ENCODE assay signal across 1 cellular context in the genomic region with DNA sequence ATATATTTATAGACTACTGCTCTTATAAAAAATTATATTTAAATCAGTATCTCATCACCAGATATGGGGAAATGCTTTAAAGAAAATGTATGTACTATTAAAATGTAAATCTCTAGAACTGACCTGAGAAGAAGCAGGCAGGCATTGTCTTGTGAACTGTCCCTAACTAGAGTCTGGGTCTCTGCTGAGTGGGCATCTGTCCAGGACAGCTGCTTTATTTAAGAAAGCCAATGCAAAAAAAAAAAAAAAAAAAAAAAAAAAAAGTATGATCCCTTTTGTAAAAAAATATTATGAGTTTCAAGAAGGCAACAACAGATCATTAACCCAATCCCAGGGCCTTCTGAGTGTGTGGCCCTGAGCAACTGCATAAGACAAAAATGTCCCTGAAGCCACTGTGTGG.
TF ChIP-seq lines count a peak whose summit lies in the region.

No MANE protein-coding gene starts in this region.

TF ChIP-seq in H1, 55 proteins besides CTCF, POLR2A, EP300 and RAD21 (continued from another document):
- TF ChIP-seq, protein P1, sequence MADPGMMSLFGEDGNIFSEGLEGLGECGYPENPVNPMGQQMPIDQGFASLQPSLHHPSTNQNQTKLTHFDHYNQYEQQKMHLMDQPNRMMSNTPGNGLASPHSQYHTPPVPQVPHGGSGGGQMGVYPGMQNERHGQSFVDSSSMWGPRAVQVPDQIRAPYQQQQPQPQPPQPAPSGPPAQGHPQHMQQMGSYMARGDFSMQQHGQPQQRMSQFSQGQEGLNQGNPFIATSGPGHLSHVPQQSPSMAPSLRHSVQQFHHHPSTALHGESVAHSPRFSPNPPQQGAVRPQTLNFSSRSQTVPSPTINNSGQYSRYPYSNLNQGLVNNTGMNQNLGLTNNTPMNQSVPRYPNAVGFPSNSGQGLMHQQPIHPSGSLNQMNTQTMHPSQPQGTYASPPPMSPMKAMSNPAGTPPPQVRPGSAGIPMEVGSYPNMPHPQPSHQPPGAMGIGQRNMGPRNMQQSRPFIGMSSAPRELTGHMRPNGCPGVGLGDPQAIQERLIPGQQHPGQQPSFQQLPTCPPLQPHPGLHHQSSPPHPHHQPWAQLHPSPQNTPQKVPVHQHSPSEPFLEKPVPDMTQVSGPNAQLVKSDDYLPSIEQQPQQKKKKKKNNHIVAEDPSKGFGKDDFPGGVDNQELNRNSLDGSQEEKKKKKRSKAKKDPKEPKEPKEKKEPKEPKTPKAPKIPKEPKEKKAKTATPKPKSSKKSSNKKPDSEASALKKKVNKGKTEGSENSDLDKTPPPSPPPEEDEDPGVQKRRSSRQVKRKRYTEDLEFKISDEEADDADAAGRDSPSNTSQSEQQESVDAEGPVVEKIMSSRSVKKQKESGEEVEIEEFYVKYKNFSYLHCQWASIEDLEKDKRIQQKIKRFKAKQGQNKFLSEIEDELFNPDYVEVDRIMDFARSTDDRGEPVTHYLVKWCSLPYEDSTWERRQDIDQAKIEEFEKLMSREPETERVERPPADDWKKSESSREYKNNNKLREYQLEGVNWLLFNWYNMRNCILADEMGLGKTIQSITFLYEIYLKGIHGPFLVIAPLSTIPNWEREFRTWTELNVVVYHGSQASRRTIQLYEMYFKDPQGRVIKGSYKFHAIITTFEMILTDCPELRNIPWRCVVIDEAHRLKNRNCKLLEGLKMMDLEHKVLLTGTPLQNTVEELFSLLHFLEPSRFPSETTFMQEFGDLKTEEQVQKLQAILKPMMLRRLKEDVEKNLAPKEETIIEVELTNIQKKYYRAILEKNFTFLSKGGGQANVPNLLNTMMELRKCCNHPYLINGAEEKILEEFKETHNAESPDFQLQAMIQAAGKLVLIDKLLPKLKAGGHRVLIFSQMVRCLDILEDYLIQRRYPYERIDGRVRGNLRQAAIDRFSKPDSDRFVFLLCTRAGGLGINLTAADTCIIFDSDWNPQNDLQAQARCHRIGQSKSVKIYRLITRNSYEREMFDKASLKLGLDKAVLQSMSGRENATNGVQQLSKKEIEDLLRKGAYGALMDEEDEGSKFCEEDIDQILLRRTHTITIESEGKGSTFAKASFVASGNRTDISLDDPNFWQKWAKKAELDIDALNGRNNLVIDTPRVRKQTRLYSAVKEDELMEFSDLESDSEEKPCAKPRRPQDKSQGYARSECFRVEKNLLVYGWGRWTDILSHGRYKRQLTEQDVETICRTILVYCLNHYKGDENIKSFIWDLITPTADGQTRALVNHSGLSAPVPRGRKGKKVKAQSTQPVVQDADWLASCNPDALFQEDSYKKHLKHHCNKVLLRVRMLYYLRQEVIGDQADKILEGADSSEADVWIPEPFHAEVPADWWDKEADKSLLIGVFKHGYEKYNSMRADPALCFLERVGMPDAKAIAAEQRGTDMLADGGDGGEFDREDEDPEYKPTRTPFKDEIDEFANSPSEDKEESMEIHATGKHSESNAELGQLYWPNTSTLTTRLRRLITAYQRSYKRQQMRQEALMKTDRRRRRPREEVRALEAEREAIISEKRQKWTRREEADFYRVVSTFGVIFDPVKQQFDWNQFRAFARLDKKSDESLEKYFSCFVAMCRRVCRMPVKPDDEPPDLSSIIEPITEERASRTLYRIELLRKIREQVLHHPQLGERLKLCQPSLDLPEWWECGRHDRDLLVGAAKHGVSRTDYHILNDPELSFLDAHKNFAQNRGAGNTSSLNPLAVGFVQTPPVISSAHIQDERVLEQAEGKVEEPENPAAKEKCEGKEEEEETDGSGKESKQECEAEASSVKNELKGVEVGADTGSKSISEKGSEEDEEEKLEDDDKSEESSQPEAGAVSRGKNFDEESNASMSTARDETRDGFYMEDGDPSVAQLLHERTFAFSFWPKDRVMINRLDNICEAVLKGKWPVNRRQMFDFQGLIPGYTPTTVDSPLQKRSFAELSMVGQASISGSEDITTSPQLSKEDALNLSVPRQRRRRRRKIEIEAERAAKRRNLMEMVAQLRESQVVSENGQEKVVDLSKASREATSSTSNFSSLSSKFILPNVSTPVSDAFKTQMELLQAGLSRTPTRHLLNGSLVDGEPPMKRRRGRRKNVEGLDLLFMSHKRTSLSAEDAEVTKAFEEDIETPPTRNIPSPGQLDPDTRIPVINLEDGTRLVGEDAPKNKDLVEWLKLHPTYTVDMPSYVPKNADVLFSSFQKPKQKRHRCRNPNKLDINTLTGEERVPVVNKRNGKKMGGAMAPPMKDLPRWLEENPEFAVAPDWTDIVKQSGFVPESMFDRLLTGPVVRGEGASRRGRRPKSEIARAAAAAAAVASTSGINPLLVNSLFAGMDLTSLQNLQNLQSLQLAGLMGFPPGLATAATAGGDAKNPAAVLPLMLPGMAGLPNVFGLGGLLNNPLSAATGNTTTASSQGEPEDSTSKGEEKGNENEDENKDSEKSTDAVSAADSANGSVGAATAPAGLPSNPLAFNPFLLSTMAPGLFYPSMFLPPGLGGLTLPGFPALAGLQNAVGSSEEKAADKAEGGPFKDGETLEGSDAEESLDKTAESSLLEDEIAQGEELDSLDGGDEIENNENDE (IDR thresholded peaks at IDR 0.05; ENCODE audit: insufficient replicate concordance, low read length) = no peak
- TF ChIP-seq NRF1 (IDR thresholded peaks at IDR 0.05; ENCODE audit: low read depth, low read length) (no peak), PHF8 (conservative IDR thresholded peaks at IDR 0.05; ENCODE audit: low read depth, low read length) (no peak), YY1 (IDR thresholded peaks at IDR 0.05; ENCODE audit: low read depth, low read length) (no peak), KDM1A (IDR thresholded peaks at IDR 0.05; ENCODE audit: borderline replicate concordance, low read length) (no peak), BACH1 (IDR thresholded peaks at IDR 0.05; ENCODE audit: low read length) (no peak), CHD2 (IDR thresholded peaks at IDR 0.05; ENCODE audit: low read length) (no peak), POLR2AphosphoS5 (IDR thresholded peaks at IDR 0.05; ENCODE audit: low read depth, low read length) (no peak), HDAC2 (IDR thresholded peaks at IDR 0.05; ENCODE audit: borderline replicate concordance in 1 of 2, low read depth in 2 of 2, low read length in 2 of 2) (no peak), SIX5 (IDR thresholded peaks at IDR 0.05; ENCODE audit: low read depth, low read length) (no peak), FOSL1 (IDR thresholded peaks at IDR 0.05; ENCODE audit: insufficient read depth, low read depth, low read length) (no peak), RXRA (IDR thresholded peaks at IDR 0.05; ENCODE audit: insufficient read depth, low read depth, low read length) (no peak), KDM5A (IDR thresholded peaks at IDR 0.05; ENCODE audit: low read length) (no peak)
- TF ChIP-seq, protein P2, sequence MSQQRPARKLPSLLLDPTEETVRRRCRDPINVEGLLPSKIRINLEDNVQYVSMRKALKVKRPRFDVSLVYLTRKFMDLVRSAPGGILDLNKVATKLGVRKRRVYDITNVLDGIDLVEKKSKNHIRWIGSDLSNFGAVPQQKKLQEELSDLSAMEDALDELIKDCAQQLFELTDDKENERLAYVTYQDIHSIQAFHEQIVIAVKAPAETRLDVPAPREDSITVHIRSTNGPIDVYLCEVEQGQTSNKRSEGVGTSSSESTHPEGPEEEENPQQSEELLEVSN (IDR thresholded peaks at IDR 0.05) = no peak
